9 cellular contexts compared by ENCODE assay signal in the genomic region with DNA sequence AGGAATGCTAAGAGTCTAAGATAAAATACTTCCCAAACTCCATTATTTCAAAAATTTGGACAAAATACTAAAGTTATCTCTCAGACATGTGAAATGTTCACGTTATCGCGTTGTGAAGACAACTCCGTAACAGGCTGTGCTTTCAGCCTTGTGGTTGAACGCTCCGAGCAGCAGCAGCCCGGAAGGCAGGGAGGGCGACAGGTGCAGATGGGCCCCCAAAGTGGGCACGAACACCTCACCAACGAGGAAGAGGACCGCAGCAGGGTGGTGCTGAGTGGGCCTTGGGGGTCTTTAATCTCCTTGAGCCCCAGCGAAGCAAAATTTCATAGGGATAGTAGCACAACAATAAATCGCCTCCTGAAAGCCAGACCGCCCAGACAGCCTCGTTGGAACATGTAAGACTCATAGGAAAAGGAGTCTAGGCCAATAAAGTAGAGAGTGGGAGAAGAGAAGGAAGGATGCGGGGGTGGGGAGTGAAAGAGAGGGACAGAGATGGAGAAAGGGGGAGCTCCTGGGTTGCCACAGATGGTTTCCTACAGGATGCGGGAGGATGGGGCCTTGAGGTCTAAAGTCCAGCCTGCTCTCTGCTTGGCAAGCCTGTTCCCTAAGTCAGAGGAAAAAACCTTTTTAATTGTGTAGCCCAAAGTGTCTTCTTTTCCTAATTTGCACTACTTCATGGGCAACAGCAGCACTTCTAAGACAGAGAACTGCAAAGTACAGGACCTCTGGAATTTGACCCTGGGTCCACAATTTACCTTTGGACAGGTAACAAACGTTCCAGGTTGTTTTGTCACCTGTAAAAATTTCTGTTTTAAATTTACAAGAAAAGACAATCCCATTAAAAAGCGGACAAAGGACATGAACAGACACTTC. TPM values are rescaled to one million over a fixed set of nuclear protein-coding genes. Genes with fewer than 3 reads are reported as not detected.
DNase-seq lines count a peak whose midpoint lies in the region; ATAC-seq and TF ChIP-seq lines count a peak whose summit lies in the region.
"Had no signal": no experiment of that assay in that cellular context is flagged by ENCODE, and none has a peak within 500 bp of the region (broad histone marks: within the 10 kb centered on the region; RNA-seq: fewer than 3 reads in every experiment).

No MANE protein-coding gene starts in this region.

- no peaks in the 10 kb centered on the region for H3K79me1 ChIP-seq in mesenchymal stem cell (replicated peaks; ENCODE audit: low read length, poor library complexity, severe bottlenecking)

- DNase-seq in body of pancreas (peak; percentile 18 to 27 (median 26)), spleen (no peak), mesenchymal stem cell (no peak), NCI-H2196 (lab: John Stamatoyannopoulos, UW; ENCODE audit: unreplicated experiment) (no peak)
- DNase-seq: activated CD4-positive, alpha-beta T cell treated with anti-CD3 and anti-CD28 coated beads for 1 hour; NCI-H748 treated with DMSO at 0.1 percent for 48 hours had no signal

- H3K4me3 ChIP-seq in HUES6 (ENCODE audit: low read depth, low read length) (peak overlapping the region; percentile 86), body of pancreas (no peak overlapping the region), spleen (peak overlapping the region in 5 of 8 donors; percentile 42 to 75 (median 55)), mesenchymal stem cell (ENCODE audit: insufficient read depth in 1 of 2, low read depth in 1 of 2, low read length in 2 of 2) (peak overlapping the region in 1 of 2 experiments; percentile 18)

- H3K9ac ChIP-seq in HUES6 (ENCODE audit: low read length) = no peak overlapping the region
- no peak overlapping the region for H3K9ac ChIP-seq in mesenchymal stem cell (ENCODE audit: low read length)

- H3K27me3 ChIP-seq in HUES6 (ENCODE audit: control insufficient read depth, insufficient read depth, low read length) (peaks cover 62% of the 10 kb centered on the region), body of pancreas (no peaks in the 10 kb centered on the region), layer of hippocampus (ENCODE audit: control insufficient read depth, insufficient read depth, low read length) (peaks cover 20% of the 10 kb centered on the region), spleen (replicated peaks in 1 of 7) (peaks cover 0 to 78% (median 48%) of the 10 kb centered on the region in 7 donors), mesenchymal stem cell (ENCODE audit: control insufficient read depth in 1 of 2, insufficient read depth in 1 of 2, low read length in 2 of 2) (peaks cover 37 to 45% of the 10 kb centered on the region in 2 experiments)

- no peak overlapping the region for H2BK5ac ChIP-seq in mesenchymal stem cell (ENCODE audit: low read depth, low read length, poor library complexity, severe bottlenecking)

- H3K4me1 ChIP-seq in HUES6 (ENCODE audit: control insufficient read depth, insufficient read depth, low read length) (peaks cover 13% of the 10 kb centered on the region), body of pancreas (peaks cover 31% of the 10 kb centered on the region), spleen (peaks cover 0 to 29% (median 21%) of the 10 kb centered on the region in 6 donors), mesenchymal stem cell (ENCODE audit: control insufficient read depth, insufficient read depth, low read depth, low read length) (peaks cover 20% of the 10 kb centered on the region)

- H3K27ac ChIP-seq in HUES6 (ENCODE audit: low read depth, low read length) (no peak overlapping the region), body of pancreas (peak overlapping the region; percentile 95 to 98 (median 96)), layer of hippocampus (ENCODE audit: low read depth, low read length) (peak overlapping the region; percentile 30), spleen (peak overlapping the region in 1 of 8 donors; percentile 44), mesenchymal stem cell (ENCODE audit: low read length, poor library complexity, severe bottlenecking) (no peak overlapping the region)

- H3K23ac ChIP-seq in mesenchymal stem cell (ENCODE audit: low read length in 2 of 2) = no peak overlapping the region

- no peak overlapping the region for H2BK15ac ChIP-seq in mesenchymal stem cell (ENCODE audit: low read depth, poor library complexity, severe bottlenecking)

- H3K36me3 ChIP-seq in HUES6 (ENCODE audit: control insufficient read depth, insufficient read depth, low read length) (no peaks in the 10 kb centered on the region), body of pancreas (replicated peaks in 1 of 2; ENCODE audit: insufficient read depth in 1 of 2, low read depth in 2 of 2) (no peaks in the 10 kb centered on the region), spleen (no peaks in the 10 kb centered on the region), mesenchymal stem cell (ENCODE audit: control insufficient read depth in 1 of 2, insufficient read depth in 2 of 2, low read depth in 1 of 2, low read length in 2 of 2) (no peaks in the 10 kb centered on the region)

- H2AK5ac ChIP-seq in mesenchymal stem cell (ENCODE audit: low read length, severe bottlenecking) = no peak overlapping the region

- no peak overlapping the region for H2BK12ac ChIP-seq in mesenchymal stem cell (ENCODE audit: low read length in 2 of 2)

- no peak overlapping the region for H3K4ac ChIP-seq in mesenchymal stem cell (ENCODE audit: low read depth in 1 of 2, low read length in 2 of 2)

- no peak overlapping the region for H4K91ac ChIP-seq in mesenchymal stem cell (ENCODE audit: low read length)

- H2BK120ac ChIP-seq in mesenchymal stem cell (ENCODE audit: low read depth, low read length) = no peak overlapping the region

- H4K8ac ChIP-seq in mesenchymal stem cell (ENCODE audit: low read length) = no peak overlapping the region

- H3K14ac ChIP-seq in mesenchymal stem cell (ENCODE audit: low read length in 2 of 2) = no peak overlapping the region

- no peak overlapping the region for H3K4me2 ChIP-seq in mesenchymal stem cell (ENCODE audit: low read length, poor library complexity, severe bottlenecking)

- TF ChIP-seq POLR2A in body of pancreas (IDR thresholded peaks at IDR 0.05) = no peak
- TF ChIP-seq POLR2A in spleen (IDR thresholded peaks at IDR 0.05) = no peak

- H3K9me3 ChIP-seq in HUES6 (ENCODE audit: control insufficient read depth, insufficient read depth, low read depth, low read length) (no peaks in the 10 kb centered on the region), body of pancreas (no peaks in the 10 kb centered on the region), spleen (no peaks in the 10 kb centered on the region), mesenchymal stem cell (ENCODE audit: control insufficient read depth, low read length) (peaks cover 3% of the 10 kb centered on the region)

- WGBS in body of pancreas, 2 donors = 25 to 29% methylated on average over 19 of the region's 19 CpGs
- 44 to 56% (median 48%) methylated on average over 19 of the region's 19 CpGs for WGBS in spleen, 5 donors
- WGBS in mesenchymal stem cell = 57% methylated on average over 19 of the region's 19 CpGs

- TF ChIP-seq CTCF in body of pancreas (IDR thresholded peaks at IDR 0.05) (no peak), spleen (IDR thresholded peaks at IDR 0.05 in 8 of 11, conservative IDR thresholded peaks at IDR 0.05 in 3 of 11) (no peak)

- no peak overlapping the region for H2AFZ ChIP-seq in mesenchymal stem cell (ENCODE audit: low read depth, low read length)

- H3K18ac ChIP-seq in mesenchymal stem cell (ENCODE audit: low read depth in 1 of 2, low read length in 2 of 2) = no peak overlapping the region

- ATAC-seq in body of pancreas (no peak), GM21825 (IDR thresholded peaks at IDR 0.05; ENCODE audit: unreplicated experiment) (no peak)

- intact Hi-C loops in body of pancreas (cut with DNase I) = no loop called here
- intact Hi-C loops in spleen (cut with DNase I; ENCODE audit: low total_unique reads) = no loop called here

RNA-seq across cellular contexts. Expression of gene FAM110C, which starts 1.3 kb away (rescaled TPM):
- total RNA-seq in body of pancreas (10 to 100 TPM; 16.6 to 20.4 TPM), spleen (1 to 10 TPM in 2 of 7 donors, under 1 TPM in 5; 0.43 to 2.2 (median 0.83) TPM)
- under 1 TPM; 0.13 to 0.33 (median 0.22) TPM for polyA plus RNA-seq in spleen
- not detected for polyA plus RNA-seq in mesenchymal stem cell (2013, experiment 1 of 2)
- polyA plus RNA-seq in mesenchymal stem cell (2013, experiment 2 of 2) = not detected

Comparison
In these comparisons a context has a peak if more than half of its experiments do, and no peak if none do; other contexts are left out.
1. H3K27ac ChIP-seq: peak in body of pancreas (4 of 4) and layer of hippocampus (single experiment); none in HUES6 (single experiment) and mesenchymal stem cell (single experiment).
2. H3K4me3 ChIP-seq: peak in HUES6 (single experiment) and spleen (5 of 8); none in body of pancreas (0 of 2).
3. DNase-seq: peak in body of pancreas (4 of 4); none in spleen (single experiment), mesenchymal stem cell (single experiment) and NCI-H2196 (single experiment).
4. RNA of gene FAM110C, which starts 1.3 kb away (total RNA-seq): 16.6 to 20.4 TPM in body of pancreas; 0.43 to 2.2 TPM in spleen; every median in the first group is over 4 times any median in the second.